ENCODE assay signal across 8 cellular contexts in genomic region chr6:53796451-53796780, GRCh38. TPM values are rescaled to one million over a fixed set of nuclear protein-coding genes. Genes with fewer than 3 reads are reported as not detected.
DNase-seq lines count a peak whose midpoint lies in the region; ATAC-seq and TF ChIP-seq lines count a peak whose summit lies in the region.

No MANE protein-coding gene starts in this region.

- no peak for TF ChIP-seq CTCF in AG09309 (IDR thresholded peaks at IDR 0.05; ENCODE audit: control insufficient read depth, insufficient read depth, low read depth, low read length, missing control alignments)
- no peak for TF ChIP-seq CTCF in LNCaP clone FGC (IDR thresholded peaks at IDR 0.05; ENCODE audit: control insufficient read depth, extremely low read depth, insufficient read depth)
- TF ChIP-seq CTCF in GM10266 (IDR thresholded peaks at IDR 0.05; ENCODE audit: control insufficient read depth, insufficient read depth, low read depth, missing control alignments), result no peak

- H3K36me3 ChIP-seq in naive thymus-derived CD4-positive, alpha-beta T cell (ENCODE audit: control insufficient read depth in 2 of 3, insufficient read depth in 3 of 3, low read length in 3 of 3), result no peaks in the 10 kb centered on the region

- intact Hi-C loops in naive thymus-derived CD4-positive, alpha-beta T cell (cut with micrococcal nuclease), result loop anchor here (10.0 kb wide), 5 partner anchors 452 to 1132 kb away; partner anchors contain the start of genes ELOVL5 (in 1 of the 2) and GSTA4 (in 1 of the 2)

- H3K4me3 Mint-ChIP-seq in naive thymus-derived CD4-positive, alpha-beta T cell, result peak overlapping the region; percentile 93 to 97 (median 95)

- H3K27me3 Mint-ChIP-seq in naive thymus-derived CD4-positive, alpha-beta T cell, result peaks cover 0 to 46% (median 12%) of the 10 kb centered on the region in 5 donors

- peak overlapping the region; percentile 77 for H3K27ac ChIP-seq in cingulate gyrus (ENCODE audit: low read depth, low read length)
- H3K27ac ChIP-seq in naive thymus-derived CD4-positive, alpha-beta T cell (ENCODE audit: low read depth, low read length), result no peak overlapping the region

- DNase-seq in AG09309 (ENCODE audit: low read depth) (no peak), LNCaP clone FGC (ENCODE audit: low read depth) (no peak), GM10266 (ENCODE audit: extremely low spot score) (no peak), NCI-H446 (lab: John Stamatoyannopoulos, UW) (no peak)
- no peak for DNase-seq in naive thymus-derived CD4-positive, alpha-beta T cell
- DNase-seq in NK-92 treated with Interleukin-12 subunit alpha and Interleukin-12 subunit beta, amount 100 ng/mL, for 24 hours (lab: John Stamatoyannopoulos, UW), result no peak

- peaks cover 0 to 4% (median 0%) of the 10 kb centered on the region in 11 donors for H3K9me3 Mint-ChIP-seq in naive thymus-derived CD4-positive, alpha-beta T cell

- peaks cover 7 to 13% of the 10 kb centered on the region in 2 donors for H3K4me1 ChIP-seq in naive thymus-derived CD4-positive, alpha-beta T cell (ENCODE audit: control insufficient read depth in 2 of 2, insufficient read depth in 2 of 2, low read length in 2 of 2)

- H3K9me3 ChIP-seq in naive thymus-derived CD4-positive, alpha-beta T cell (ENCODE audit: control insufficient read depth in 2 of 3, low read length in 3 of 3), result no peaks in the 10 kb centered on the region

- peaks cover 0 to 6% (median 0%) of the 10 kb centered on the region in 5 donors for H3K36me3 Mint-ChIP-seq in naive thymus-derived CD4-positive, alpha-beta T cell

- H3K4me3 ChIP-seq in AG09309 (ENCODE audit: control insufficient read depth, low read depth, low read length) (peak overlapping the region; percentile 61), LNCaP clone FGC (ENCODE audit: low read depth, low read length) (peak overlapping the region; percentile 82)
- no peak overlapping the region for H3K4me3 ChIP-seq in naive thymus-derived CD4-positive, alpha-beta T cell (ENCODE audit: low read length)

- H3K27me3 ChIP-seq in naive thymus-derived CD4-positive, alpha-beta T cell (ENCODE audit: control insufficient read depth in 2 of 2, insufficient read depth in 2 of 2, low read length in 2 of 2), result peaks cover 0 to 8% of the 10 kb centered on the region in 2 donors

- H3K27ac Mint-ChIP-seq in naive thymus-derived CD4-positive, alpha-beta T cell, result peak overlapping the region in 6 of 9 donors; percentile 1 to 69 (median 50)

- CTCF ChIA-PET in naive thymus-derived CD4-positive, alpha-beta T cell (lab: Charles Lee), result interaction anchor here (0.6 kb wide), 1 partner anchor 79 kb away, joined by 3 read pairs; no protein-coding TSS in a partner anchor

- POLR2A ChIA-PET in naive thymus-derived CD4-positive, alpha-beta T cell (lab: Charles Lee), result no interaction called here

- no peak for ATAC-seq in naive thymus-derived CD4-positive, alpha-beta T cell
- ATAC-seq in GM19455 (IDR thresholded peaks at IDR 0.05; ENCODE audit: unreplicated experiment), result no peak

- H3K4me1 Mint-ChIP-seq in naive thymus-derived CD4-positive, alpha-beta T cell, result peaks cover 21 to 33% (median 30%) of the 10 kb centered on the region in 7 donors

RNA-seq across cellular contexts. Expression of gene LRRC1, which starts 1.6 kb away (rescaled TPM):
- total RNA-seq in naive thymus-derived CD4-positive, alpha-beta T cell, result 1 to 10 TPM; 1.2 to 3.6 (median 3.4) TPM
- 1 to 10 TPM; 1.2 to 2.0 TPM for polyA plus RNA-seq in naive thymus-derived CD4-positive, alpha-beta T cell
